Comparison of ENCODE assay signal across 12 cellular contexts in the genomic region with DNA sequence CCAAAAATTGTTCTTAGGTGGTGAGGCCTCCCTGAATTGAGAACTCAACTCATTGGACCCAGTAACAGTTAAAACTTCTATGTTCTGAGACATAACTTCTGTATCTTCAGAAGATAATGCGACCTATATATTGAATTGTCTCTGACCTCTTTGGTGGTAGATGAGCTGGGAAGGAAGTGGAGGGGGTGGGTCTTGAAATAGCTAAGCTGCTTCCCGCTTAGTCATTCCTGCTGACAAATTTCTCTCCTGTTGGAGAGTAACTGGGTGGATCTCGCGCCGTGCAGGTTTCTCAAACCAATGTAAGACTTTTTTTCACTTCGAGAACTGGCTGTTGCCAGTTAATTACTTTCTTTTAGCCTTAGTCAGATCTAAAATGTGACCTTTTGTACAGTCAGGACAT.
DNase-seq lines count a peak whose midpoint lies in the region; ATAC-seq lines count a peak whose summit lies in the region.
"Had no signal": no experiment of that assay in that cellular context is flagged by ENCODE, and none has a peak within 500 bp of the region (broad histone marks: within the 10 kb centered on the region; RNA-seq: fewer than 3 reads in every experiment).

No MANE protein-coding gene starts in this region.

- H3K79me1 ChIP-seq in neuronal stem cell (ENCODE audit: low read depth, low read length), result no peaks in the 10 kb centered on the region

- H3K4me2 ChIP-seq in neuronal stem cell (ENCODE audit: insufficient read depth, low read length, poor library complexity, severe bottlenecking), result no peak overlapping the region

- peak; percentile 74 for DNase-seq in EL
- DNase-seq in HK-2 (ENCODE audit: unreplicated experiment), result peak; percentile 64
- DNase-seq in activated naive CD8-positive, alpha-beta T cell treated with anti-CD3 and anti-CD28 coated beads, Interleukin-2, amount 50 U/mL, for 24 hours, result no peak
- peak; percentile 86 for DNase-seq in islet precursor cell
- DNase-seq in DMS 273 treated with DMSO at 0.1 percent for 48 hours (lab: John Stamatoyannopoulos, UW), result no peak
- no peak for DNase-seq in hepatic stellate cell (ENCODE audit: low spot score)
- DNase-seq in globus pallidus (ENCODE audit: low spot score), result no peak
- no peak for DNase-seq in neuronal stem cell (ENCODE audit: low spot score)
- DNase-seq: hippocampal formation, small intestine had no signal

- peaks cover 14% of the 10 kb centered on the region for H3K4me1 Mint-ChIP-seq in activated naive CD8-positive, alpha-beta T cell treated with anti-CD3 and anti-CD28 coated beads, Interleukin-2, amount 50 U/mL, for 24 hours

- no peak overlapping the region for H2BK120ac ChIP-seq in neuronal stem cell (ENCODE audit: low read depth, low read length)

- H3K14ac ChIP-seq in neuronal stem cell (ENCODE audit: low read length), result no peak overlapping the region

- no peak overlapping the region for H2BK12ac ChIP-seq in neuronal stem cell (ENCODE audit: low read length)

- no peaks in the 10 kb centered on the region for H3K27me3 ChIP-seq in neuronal stem cell (ENCODE audit: control insufficient read depth in 3 of 3, insufficient read depth in 3 of 3, low read depth in 1 of 3, low read length in 3 of 3)

- H4K8ac ChIP-seq in neuronal stem cell (ENCODE audit: low read depth, low read length), result no peak overlapping the region

- no peak overlapping the region for H3K4ac ChIP-seq in neuronal stem cell (ENCODE audit: low read length)

- no peaks in the 10 kb centered on the region for H3K27me3 Mint-ChIP-seq in activated naive CD8-positive, alpha-beta T cell treated with anti-CD3 and anti-CD28 coated beads, Interleukin-2, amount 50 U/mL, for 24 hours
- H3K27me3 Mint-ChIP-seq: activated naive CD4-positive, alpha-beta T cell treated with anti-CD3 and anti-CD28 coated beads, Interleukin-2, amount 50 U/mL, for 24 hours had no signal

- H3K9ac ChIP-seq in neuronal stem cell (ENCODE audit: low read depth, low read length, poor library complexity), result no peak overlapping the region

- no peak overlapping the region for H2BK15ac ChIP-seq in neuronal stem cell (ENCODE audit: low read length)

- peaks cover 36% of the 10 kb centered on the region for H3K36me3 Mint-ChIP-seq in activated naive CD8-positive, alpha-beta T cell treated with anti-CD3 and anti-CD28 coated beads, Interleukin-2, amount 50 U/mL, for 24 hours (ENCODE audit: low read depth)

- H2BK5ac ChIP-seq in neuronal stem cell (ENCODE audit: low read length), result no peak overlapping the region

- no peak overlapping the region for H3K23ac ChIP-seq in neuronal stem cell (ENCODE audit: low read depth, low read length, poor library complexity)

- H3K27ac ChIP-seq in neuronal stem cell (replicated peaks; ENCODE audit: low read length), result no peak overlapping the region
- H3K27ac ChIP-seq: thoracic aorta had no signal

- no peak overlapping the region for H3K4me3 ChIP-seq in neuronal stem cell (ENCODE audit: low read length in 2 of 2)
- H3K4me3 ChIP-seq: thoracic aorta had no signal

- H3K27ac Mint-ChIP-seq in activated naive CD8-positive, alpha-beta T cell treated with anti-CD3 and anti-CD28 coated beads, Interleukin-2, amount 50 U/mL, for 24 hours, result no peak overlapping the region
- H3K27ac Mint-ChIP-seq: activated naive CD4-positive, alpha-beta T cell treated with anti-CD3 and anti-CD28 coated beads, Interleukin-2, amount 50 U/mL, for 24 hours had no signal

- no peaks in the 10 kb centered on the region for H3K9me3 Mint-ChIP-seq in activated naive CD8-positive, alpha-beta T cell treated with anti-CD3 and anti-CD28 coated beads, Interleukin-2, amount 50 U/mL, for 24 hours
- H3K9me3 Mint-ChIP-seq: activated naive CD4-positive, alpha-beta T cell treated with anti-CD3 and anti-CD28 coated beads, Interleukin-2, amount 50 U/mL, for 24 hours had no signal

- no peak overlapping the region for H3K18ac ChIP-seq in neuronal stem cell (ENCODE audit: low read length)

- H3K9me3 ChIP-seq in neuronal stem cell (replicated peaks in 1 of 2; ENCODE audit: control insufficient read depth in 2 of 2, insufficient read depth in 1 of 2, low read depth in 1 of 2, low read length in 2 of 2), result no peaks in the 10 kb centered on the region
- H3K9me3 ChIP-seq: thoracic aorta had no signal

- H2AFZ ChIP-seq in neuronal stem cell (ENCODE audit: low read length), result no peak overlapping the region

- peaks cover 0 to 26% of the 10 kb centered on the region in 2 donors for H3K36me3 ChIP-seq in neuronal stem cell (replicated peaks in 1 of 2; ENCODE audit: control insufficient read depth in 2 of 2, insufficient read depth in 2 of 2, low read length in 2 of 2)

- H3K4me1 ChIP-seq in neuronal stem cell (ENCODE audit: control insufficient read depth in 2 of 2, insufficient read depth in 1 of 2, low read depth in 1 of 2, low read length in 2 of 2), result no peaks in the 10 kb centered on the region

- no peak overlapping the region for H2AK5ac ChIP-seq in neuronal stem cell (ENCODE audit: low read depth, low read length)

- H3K4me3 Mint-ChIP-seq in activated naive CD8-positive, alpha-beta T cell treated with anti-CD3 and anti-CD28 coated beads, Interleukin-2, amount 50 U/mL, for 24 hours, result no peak overlapping the region
- H3K4me3 Mint-ChIP-seq: activated naive CD4-positive, alpha-beta T cell treated with anti-CD3 and anti-CD28 coated beads, Interleukin-2, amount 50 U/mL, for 24 hours had no signal

- no CpG with 5 or more reads among the region's 6 CpGs for WGBS in neuronal stem cell (ENCODE audit: extremely low coverage in 2 of 2, insufficient read length in 2 of 2, insufficient replicate concordance in 1 of 2), 2 donors

- peak; percentile 46 for ATAC-seq in activated naive CD8-positive, alpha-beta T cell treated with anti-CD3 and anti-CD28 coated beads, Interleukin-2, amount 50 U/mL, for 24 hours

- no peak overlapping the region for H4K91ac ChIP-seq in neuronal stem cell (ENCODE audit: low read depth, low read length, poor library complexity)

Comparison
In these comparisons a context has a peak if more than half of its experiments do, and no peak if none do; other contexts are left out.
1. DNase-seq: peak in EL (single experiment), HK-2 (single experiment) and islet precursor cell (single experiment); none in activated naive CD8-positive, alpha-beta T cell treated with anti-CD3 and anti-CD28 coated beads, Interleukin-2, amount 50 U/mL, for 24 hours (single experiment), DMS 273 treated with DMSO at 0.1 percent for 48 hours (single experiment), hepatic stellate cell (single experiment), globus pallidus (single experiment) and neuronal stem cell (single experiment).